Comparison of ENCODE assay signal across 9 cellular contexts in genomic region chr19:18418725-18419194, GRCh38. TPM values are rescaled to one million over a fixed set of nuclear protein-coding genes. Genes with fewer than 3 reads are reported as not detected.
DNase-seq lines count a peak whose midpoint lies in the region; ATAC-seq and TF ChIP-seq lines count a peak whose summit lies in the region.
"Had no signal": no experiment of that assay in that cellular context is flagged by ENCODE, and none has a peak within 500 bp of the region (broad histone marks: within the 10 kb centered on the region; RNA-seq: fewer than 3 reads in every experiment).

No MANE protein-coding gene starts in this region.

- peak; percentile 7 for ATAC-seq in HG03175 (IDR thresholded peaks at IDR 0.05; ENCODE audit: unreplicated experiment)
- ATAC-seq in gastroesophageal sphincter, result peak; percentile 6
- ATAC-seq in GM18858 (IDR thresholded peaks at IDR 0.05; ENCODE audit: unreplicated experiment), result no peak

- H3K4me1 ChIP-seq in CD4-positive, alpha-beta memory T cell (ENCODE audit: insufficient read depth, low read length), result peaks cover 86% of the 10 kb centered on the region
- H3K4me1 ChIP-seq in gastroesophageal sphincter, result peaks cover 0 to 92% (median 65%) of the 10 kb centered on the region in 3 donors

- no peaks in the 10 kb centered on the region for H3K36me3 ChIP-seq in CD4-positive, alpha-beta memory T cell (ENCODE audit: insufficient read depth, low read length)
- no peaks in the 10 kb centered on the region for H3K36me3 ChIP-seq in gastroesophageal sphincter

- no peak for TF ChIP-seq POLR2A in gastroesophageal sphincter (IDR thresholded peaks at IDR 0.05)

- intact Hi-C loops in CD4-positive, alpha-beta memory T cell (cut with micrococcal nuclease), result loop anchor here (1.0 to 10.0 kb wide), 5 partner anchors 11 to 414 kb away; partner anchors contain the start of genes ARRDC2 and MAST3

- H3K4me3 Mint-ChIP-seq in CD4-positive, alpha-beta memory T cell, result peak overlapping the region; percentile 79 to 90 (median 86)
- H3K4me3 Mint-ChIP-seq in activated CD4-positive, alpha-beta memory T cell treated with anti-CD3 and anti-CD28 coated beads, Interleukin-2, amount 10 ng/mL, durations not matched to agents 7 days and 5 days, result peak overlapping the region; percentile 74
- peak overlapping the region; percentile 69 for H3K4me3 Mint-ChIP-seq in progenitor cell of endocrine pancreas (ENCODE audit: low read depth)

- peak overlapping the region; percentile 90 to 97 (median 96) for H3K27ac Mint-ChIP-seq in CD4-positive, alpha-beta memory T cell
- H3K27ac Mint-ChIP-seq in activated CD4-positive, alpha-beta memory T cell treated with anti-CD3 and anti-CD28 coated beads, Interleukin-2, amount 10 ng/mL, durations not matched to agents 7 days and 5 days, result peak overlapping the region; percentile 86
- H3K27ac Mint-ChIP-seq in progenitor cell of endocrine pancreas, result peak overlapping the region; percentile 89

- H3K27me3 ChIP-seq in CD4-positive, alpha-beta memory T cell (ENCODE audit: insufficient read depth, low read length), result no peaks in the 10 kb centered on the region
- H3K27me3 ChIP-seq in gastroesophageal sphincter, result no peaks in the 10 kb centered on the region

- WGBS in gastroesophageal sphincter (ENCODE audit: low coverage in 1 of 2), 2 donors, result 27 to 60% methylated on average over 1 to 6 of the region's 30 CpGs

- DNase-seq in CD4-positive, alpha-beta memory T cell, result peak in 1 of 5 donors; percentile 71
- DNase-seq in activated CD4-positive, alpha-beta memory T cell treated with anti-CD3 and anti-CD28 coated beads, Interleukin-2, amount 10 ng/mL, durations not matched to agents 7 days and 5 days, result peak; percentile 47
- peak; percentile 17 for DNase-seq in progenitor cell of endocrine pancreas (ENCODE audit: low spot score, unreplicated experiment)
- no peak for DNase-seq in SKM-1 (lab: John Stamatoyannopoulos, UW; ENCODE audit: unreplicated experiment)
- DNase-seq in mucosa of gallbladder (ENCODE audit: low spot score), result no peak

- no peaks in the 10 kb centered on the region for H3K9me3 ChIP-seq in CD4-positive, alpha-beta memory T cell (ENCODE audit: control insufficient read depth in 1 of 2, low read length in 2 of 2)
- H3K9me3 ChIP-seq in gastroesophageal sphincter, result no peaks in the 10 kb centered on the region

- H3K27ac ChIP-seq in CD4-positive, alpha-beta memory T cell (ENCODE audit: low read depth, low read length), result peak overlapping the region; percentile 56
- peak overlapping the region; percentile 76 to 93 (median 90) for H3K27ac ChIP-seq in gastroesophageal sphincter

- TF ChIP-seq CTCF in gastroesophageal sphincter (IDR thresholded peaks at IDR 0.05), result no peak
- no peak for TF ChIP-seq CTCF in progenitor cell of endocrine pancreas (IDR thresholded peaks at IDR 0.05; ENCODE audit: unreplicated experiment)

- CTCF ChIA-PET in CD4-positive, alpha-beta memory T cell (lab: Charles Lee; ENCODE audit: partially characterized antibody), result interaction anchor here (0.8 to 5.0 kb wide), 8 partner anchors 9 to 210 kb away, joined by 3 to 29 read pairs (median 4); partner anchors contain the start of gene JUND
- CTCF ChIA-PET in activated CD4-positive, alpha-beta memory T cell treated with anti-CD3 and anti-CD28 coated beads, Interleukin-2, amount 10 ng/mL, durations not matched to agents 7 days and 5 days (lab: Charles Lee), result interaction anchor here (0.7 to 3.9 kb wide), 10 partner anchors 8 to 227 kb away, joined by 3 to 18 read pairs (median 6); partner anchors contain the start of gene LSM4

- no peak for TF ChIP-seq EP300 in gastroesophageal sphincter (IDR thresholded peaks at IDR 0.05)

- H3K9me3 Mint-ChIP-seq in CD4-positive, alpha-beta memory T cell, result peaks cover 0 to 5% (median 0%) of the 10 kb centered on the region in 8 donors
- no peaks in the 10 kb centered on the region for H3K9me3 Mint-ChIP-seq in activated CD4-positive, alpha-beta memory T cell treated with anti-CD3 and anti-CD28 coated beads, Interleukin-2, amount 10 ng/mL, durations not matched to agents 7 days and 5 days
- H3K9me3 Mint-ChIP-seq in progenitor cell of endocrine pancreas (ENCODE audit: low read depth), result no peaks in the 10 kb centered on the region

- H3K27me3 Mint-ChIP-seq in CD4-positive, alpha-beta memory T cell, result peaks cover 2 to 5% of the 10 kb centered on the region in 2 donors
- H3K27me3 Mint-ChIP-seq in activated CD4-positive, alpha-beta memory T cell treated with anti-CD3 and anti-CD28 coated beads, Interleukin-2, amount 10 ng/mL, durations not matched to agents 7 days and 5 days, result peaks cover 13% of the 10 kb centered on the region
- H3K27me3 Mint-ChIP-seq in progenitor cell of endocrine pancreas, result peaks cover 52% of the 10 kb centered on the region

- H3K4me3 ChIP-seq in CD4-positive, alpha-beta memory T cell (ENCODE audit: low read length in 2 of 2), result peak overlapping the region; percentile 23 to 42
- H3K4me3 ChIP-seq in gastroesophageal sphincter, result peak overlapping the region; percentile 43 to 82

- POLR2A ChIA-PET in CD4-positive, alpha-beta memory T cell (lab: Charles Lee; ENCODE audit: partially characterized antibody), result interaction anchor here (0.7 to 13.3 kb wide), 20 partner anchors 8 to 559 kb away, joined by 3 to 238 read pairs (median 4); partner anchors contain the start of genes ARRDC2, COPE, DDX49 and ISYNA1
- POLR2A ChIA-PET in activated CD4-positive, alpha-beta memory T cell treated with anti-CD3 and anti-CD28 coated beads, Interleukin-2, amount 10 ng/mL, durations not matched to agents 7 days and 5 days (lab: Charles Lee), result interaction anchor here (0.7 to 9.6 kb wide), 14 partner anchors 9 to 413 kb away, joined by 3 to 115 read pairs (median 5); partner anchors contain the start of genes JUND, LSM4 and UPF1

- peaks cover 60 to 89% (median 75%) of the 10 kb centered on the region in 4 donors for H3K4me1 Mint-ChIP-seq in CD4-positive, alpha-beta memory T cell
- H3K4me1 Mint-ChIP-seq in activated CD4-positive, alpha-beta memory T cell treated with anti-CD3 and anti-CD28 coated beads, Interleukin-2, amount 10 ng/mL, durations not matched to agents 7 days and 5 days, result peaks cover 84% of the 10 kb centered on the region
- peaks cover 18% of the 10 kb centered on the region for H3K4me1 Mint-ChIP-seq in progenitor cell of endocrine pancreas (ENCODE audit: low read depth)

- H3K36me3 Mint-ChIP-seq in CD4-positive, alpha-beta memory T cell, result peaks cover 0 to 12% of the 10 kb centered on the region in 2 donors
- H3K36me3 Mint-ChIP-seq in activated CD4-positive, alpha-beta memory T cell treated with anti-CD3 and anti-CD28 coated beads, Interleukin-2, amount 10 ng/mL, durations not matched to agents 7 days and 5 days (ENCODE audit: low read depth), result peaks cover 13% of the 10 kb centered on the region
- no peaks in the 10 kb centered on the region for H3K36me3 Mint-ChIP-seq in progenitor cell of endocrine pancreas (ENCODE audit: insufficient read depth)

RNA-seq across cellular contexts. Expression of gene SSBP4, which starts 0.4 kb away (rescaled TPM):
- 10 to 100 TPM; 71.3 to 73.4 TPM for total RNA-seq in CD4-positive, alpha-beta memory T cell
- polyA plus RNA-seq in CD4-positive, alpha-beta memory T cell, result 100 to 1,000 TPM in 1 of 2 donors, 10 to 100 TPM in 1; 81.5 to 108 TPM
- total RNA-seq in activated CD4-positive, alpha-beta memory T cell treated with anti-CD3 and anti-CD28 coated beads, Interleukin-2, amount 10 ng/mL, durations not matched to agents 7 days and 5 days, result 100 to 1,000 TPM; 140 to 153 TPM
- 10 to 100 TPM; 58.4 to 76.2 (median 61.3) TPM for total RNA-seq in gastroesophageal sphincter
- 57.7 and 61.8 TPM in 2 replicates for total RNA-seq in progenitor cell of endocrine pancreas
- total RNA-seq in mucosa of gallbladder, result 68.1 TPM

RNA-seq across cellular contexts. Expression of gene ISYNA1, which starts 19.2 kb away (rescaled TPM):
- total RNA-seq in CD4-positive, alpha-beta memory T cell, result 10 to 100 TPM; 37.1 to 43.2 TPM
- polyA plus RNA-seq in CD4-positive, alpha-beta memory T cell, result 10 to 100 TPM; 27.5 to 36.3 TPM
- total RNA-seq in activated CD4-positive, alpha-beta memory T cell treated with anti-CD3 and anti-CD28 coated beads, Interleukin-2, amount 10 ng/mL, durations not matched to agents 7 days and 5 days, result 10 to 100 TPM; 16.7 to 18.0 TPM
- total RNA-seq in gastroesophageal sphincter, result 10 to 100 TPM; 15.2 to 31.6 (median 19.8) TPM
- 234 TPM in 2 replicates for total RNA-seq in progenitor cell of endocrine pancreas
- 37.1 TPM for total RNA-seq in mucosa of gallbladder

RNA-seq across cellular contexts. Expression of gene LRRC25, which starts 21.3 kb away (rescaled TPM):
- under 1 TPM; 0.73 to 0.91 TPM for total RNA-seq in CD4-positive, alpha-beta memory T cell
- under 1 TPM in 1 of 2 donors, not detected in 1; 0.07 TPM for polyA plus RNA-seq in CD4-positive, alpha-beta memory T cell
- total RNA-seq in activated CD4-positive, alpha-beta memory T cell treated with anti-CD3 and anti-CD28 coated beads, Interleukin-2, amount 10 ng/mL, durations not matched to agents 7 days and 5 days, result not detected
- 10 to 100 TPM in 1 of 4 donors, 1 to 10 TPM in 3; 1.9 to 19.0 (median 4.8) TPM for total RNA-seq in gastroesophageal sphincter
- total RNA-seq in progenitor cell of endocrine pancreas, result not detected in 2 replicates
- 7.8 TPM for total RNA-seq in mucosa of gallbladder
- total RNA-seq: HT1080 had no signal

RNA-seq across cellular contexts. Expression of gene GDF15, which starts 32.8 kb away (rescaled TPM):
- 1 to 10 TPM; 1.2 TPM for total RNA-seq in CD4-positive, alpha-beta memory T cell
- not detected for polyA plus RNA-seq in CD4-positive, alpha-beta memory T cell
- total RNA-seq in activated CD4-positive, alpha-beta memory T cell treated with anti-CD3 and anti-CD28 coated beads, Interleukin-2, amount 10 ng/mL, durations not matched to agents 7 days and 5 days, result not detected
- total RNA-seq in gastroesophageal sphincter (1 to 10 TPM in 3 of 4 donors, under 1 TPM in 1; 0.62 to 3.7 (median 3.0) TPM), progenitor cell of endocrine pancreas (10.5 and 14.4 TPM in 2 replicates), mucosa of gallbladder (76.0 TPM)

Comparison
In these comparisons a context has a peak if more than half of its experiments do, and no peak if none do; other contexts are left out.
1. DNase-seq: peak in activated CD4-positive, alpha-beta memory T cell treated with anti-CD3 and anti-CD28 coated beads, Interleukin-2, amount 10 ng/mL, durations not matched to agents 7 days and 5 days (single experiment) and progenitor cell of endocrine pancreas (single experiment); none in SKM-1 (single experiment) and mucosa of gallbladder (single experiment).
2. Peak in every context shown above with its lines, with median percentiles within 50 percentile points of each other: H3K27ac Mint-ChIP-seq and H3K4me3 Mint-ChIP-seq.